Comparison of ENCODE assay signal across 25 cellular contexts in the genomic region with DNA sequence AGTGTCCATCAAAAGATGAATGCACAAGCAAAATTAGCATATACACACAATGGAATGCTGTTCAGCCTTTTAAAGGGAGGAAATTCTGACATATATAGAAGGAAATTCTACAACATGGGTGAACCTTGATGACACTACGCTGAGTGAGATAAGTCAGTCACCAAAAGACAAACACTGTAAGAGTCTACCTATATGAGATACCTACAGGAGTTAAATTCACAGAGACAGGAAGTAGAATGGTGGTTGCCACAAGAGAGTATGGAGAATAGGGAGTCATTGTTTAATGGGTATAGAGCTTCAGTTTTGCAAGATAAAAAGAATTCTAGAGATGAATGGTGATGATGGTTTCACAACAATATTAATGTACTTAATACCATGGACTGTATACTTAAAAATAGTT.
"Had no signal": no experiment of that assay in that cellular context is flagged by ENCODE, and none has a peak within 500 bp of the region (broad histone marks: within the 10 kb centered on the region; RNA-seq: fewer than 3 reads in every experiment).

No MANE protein-coding gene starts in this region.

- DNase-seq: activated CD4-positive, alpha-beta T cell treated with anti-CD3 and anti-CD28 coated beads, Interleukin-2, amount 50 U/mL, for 1 hour; activated CD4-positive, CD25-positive, alpha-beta regulatory T cell treated with anti-CD3 and anti-CD28 coated beads, Interleukin-2, amount 50 U/mL, for 72 hours; activated gamma-delta T cell; activated naive CD4-positive, alpha-beta T cell treated with anti-CD3 and anti-CD28 coated beads, Interleukin-2, amount 50 U/mL, for 16 hours; activated T-cell treated with anti-CD3 and anti-CD28 coated beads for 4 hours; anterior cingulate cortex; cerebellar nuclear complex; colonic mucosa; effector CD8-positive, alpha-beta T cell; kidney; left colon; mammary epithelial cell; ovary; retina; stimulated activated CD4-positive, alpha-beta T cell treated with anti-CD3 and anti-CD28 coated beads, Interleukin-12 subunit alpha, Interleukin-12 subunit beta, amount 100 ng/mL, for 4 hours; stimulated activated CD4-positive, alpha-beta T cell treated with anti-CD3 and anti-CD28 coated beads, Interleukin-4, amount 100 ng/mL, for 1 hour; substantia nigra; thyroid gland; upper lobe of right lung had no signal

- H3K27ac Mint-ChIP-seq: activated T-helper 1 cell treated with anti-CD3 and anti-CD28 coated beads, Interleukin-12 subunit alpha, Interleukin-12 subunit beta, Interleukin-2, Interleukin-4 antibody, amounts not matched to agents 30 ng/mL and 10 ng/mL and 1 ng/mL, durations not matched to agents 14 hours and 24 hours and 36 hours; progenitor cell of endocrine pancreas; stimulated activated naive CD8-positive, alpha-beta T cell treated with anti-CD3 and anti-CD28 coated beads, Interleukin-15, Interleukin-2, amounts not matched to agents 100 ng/mL and 50 ng/mL, for 24 hours had no signal

- H3K4me3 Mint-ChIP-seq: activated T-helper 1 cell treated with anti-CD3 and anti-CD28 coated beads, Interleukin-12 subunit alpha, Interleukin-12 subunit beta, Interleukin-2, Interleukin-4 antibody, amounts not matched to agents 30 ng/mL and 10 ng/mL and 1 ng/mL, durations not matched to agents 14 hours and 24 hours and 36 hours; stimulated activated naive CD8-positive, alpha-beta T cell treated with anti-CD3 and anti-CD28 coated beads, Interleukin-15, Interleukin-2, amounts not matched to agents 100 ng/mL and 50 ng/mL, for 24 hours had no signal

- FAIRE-seq: endometrium, kidney had no signal

- ATAC-seq: gastroesophageal sphincter, left colon, sciatic nerve, upper lobe of right lung had no signal

- H3K27me3 Mint-ChIP-seq: progenitor cell of endocrine pancreas; stimulated activated naive CD8-positive, alpha-beta T cell treated with anti-CD3 and anti-CD28 coated beads, Interleukin-15, Interleukin-2, amounts not matched to agents 100 ng/mL and 50 ng/mL, for 24 hours had no signal
